ENCODE assay signal across 7 cellular contexts in genomic region chr17:67374329-67375053, GRCh38. TPM values are rescaled to one million over a fixed set of nuclear protein-coding genes. Genes with fewer than 3 reads are reported as not detected.
A peak's percentile ranks its signal among the peaks of the same experiment; 100 is the strongest.
DNase-seq lines count a peak whose midpoint lies in the region; ATAC-seq and TF ChIP-seq lines count a peak whose summit lies in the region.

No MANE protein-coding gene starts in this region.

- H2BK120ac ChIP-seq in IMR-90 (ENCODE audit: low read depth, low read length) = no peak overlapping the region

- H3K23ac ChIP-seq in IMR-90 (ENCODE audit: low read depth, low read length) = no peak overlapping the region

- H3K4me3 ChIP-seq in IMR-90 (ENCODE audit: insufficient read depth, low read depth, low read length) = no peak overlapping the region
- H3K4me3 ChIP-seq in OCI-LY1 (ENCODE audit: low read depth, low read length, poor library complexity, severe bottlenecking) = no peak overlapping the region
- no peak overlapping the region for H3K4me3 ChIP-seq in endocrine pancreas (ENCODE audit: control insufficient read depth, insufficient read depth, low read length)
- H3K4me3 ChIP-seq in mucosa of descending colon = no peak overlapping the region

- CTCF ChIA-PET in IMR-90 (lab: Yijun Ruan, JAX) = interaction anchor here (0.6 to 2.1 kb wide), 6 partner anchors 116 to 312 kb away, joined by 3 to 9 read pairs (median 3); no protein-coding TSS in a partner anchor
- CTCF ChIA-PET in activated CD8-positive, alpha-beta memory T cell treated with anti-CD3 and anti-CD28 coated beads, Interleukin-2, amount 10 ng/mL, durations not matched to agents 7 days and 5 days (lab: Charles Lee) = interaction anchor here (0.6 to 10.5 kb wide), 32 partner anchors 9 to 675 kb away, joined by 3 to 209 read pairs (median 5); partner anchors contain the start of genes NOL11 and PSMD12

- H3K4me1 Mint-ChIP-seq in activated CD8-positive, alpha-beta memory T cell treated with anti-CD3 and anti-CD28 coated beads, Interleukin-2, amount 10 ng/mL, durations not matched to agents 7 days and 5 days = peaks cover 32% of the 10 kb centered on the region

- H3F3A ChIP-seq in OCI-LY1 (ENCODE audit: insufficient read depth, low read length) = no peaks in the 10 kb centered on the region

- no peak overlapping the region for H2AK5ac ChIP-seq in IMR-90 (ENCODE audit: low read depth, low read length)

- no peaks in the 10 kb centered on the region for H3K36me3 ChIP-seq in IMR-90 (ENCODE audit: control insufficient read depth, insufficient read depth, low read length)
- no peaks in the 10 kb centered on the region for H3K36me3 ChIP-seq in OCI-LY1 (ENCODE audit: insufficient read depth, low read length)
- no peaks in the 10 kb centered on the region for H3K36me3 ChIP-seq in endocrine pancreas (ENCODE audit: control insufficient read depth, insufficient read depth, low read length)
- H3K36me3 ChIP-seq in mucosa of descending colon (ENCODE audit: low read depth) = no peaks in the 10 kb centered on the region

- no peak overlapping the region for H3K18ac ChIP-seq in IMR-90 (ENCODE audit: low read depth, low read length)

- no peak overlapping the region for H4K5ac ChIP-seq in IMR-90 (ENCODE audit: low read depth, low read length)

- H3K14ac ChIP-seq in IMR-90 (replicated peaks; ENCODE audit: low read depth, low read length) = no peak overlapping the region

- H3K4ac ChIP-seq in IMR-90 (ENCODE audit: low read depth, low read length) = 0 out of 2 replicates have a peak overlapping the region, but pooled peaks have one; percentile 15

- dilution Hi-C loops in IMR-90 (cut with HindIII; ENCODE audit: low sequenced_read_pairs, unreplicated experiment) = no loop called here

- no peak overlapping the region for H3K4me2 ChIP-seq in IMR-90 (ENCODE audit: low read depth, low read length)
- H3K4me2 ChIP-seq in OCI-LY1 (ENCODE audit: low read length) = no peak overlapping the region; the same call in 1 of the 2 replicates

- no peaks in the 10 kb centered on the region for H3K9me3 ChIP-seq in IMR-90 (ENCODE audit: control insufficient read depth, insufficient read depth, low read length)
- no peaks in the 10 kb centered on the region for H3K9me3 ChIP-seq in OCI-LY1 (ENCODE audit: low read length)
- H3K9me3 ChIP-seq in endocrine pancreas (ENCODE audit: control insufficient read depth, low read length) = no peaks in the 10 kb centered on the region
- H3K9me3 ChIP-seq in mucosa of descending colon = no peaks in the 10 kb centered on the region

- H3K4me1 ChIP-seq in IMR-90 (ENCODE audit: control insufficient read depth, insufficient read depth, low read length) (peaks cover 7% of the 10 kb centered on the region), OCI-LY1 (ENCODE audit: insufficient read depth, low read length, severe bottlenecking) (peaks cover 17% of the 10 kb centered on the region), endocrine pancreas (ENCODE audit: control insufficient read depth, insufficient read depth, low read length) (peaks cover 7% of the 10 kb centered on the region), mucosa of descending colon (ENCODE audit: low read depth) (no peaks in the 10 kb centered on the region)

- DNase-seq in IMR-90 = peak; percentile 83
- peak; percentile 94 for DNase-seq in activated CD8-positive, alpha-beta memory T cell treated with anti-CD3 and anti-CD28 coated beads, Interleukin-2, amount 10 ng/mL, durations not matched to agents 7 days and 5 days
- peak; percentile 89 to 94 (median 89) for DNase-seq in mucosa of descending colon
- peak; percentile 81 for DNase-seq in stimulated activated CD8-positive, alpha-beta memory T cell treated with anti-CD3 and anti-CD28 coated beads, Interleukin-4, amount 100 ng/mL, for 4 hours (ENCODE audit: low read depth in 2 of 2, low spot score in 1 of 2)

- intact Hi-C loops in IMR-90 (cut with micrococcal nuclease) (loop anchor here (1.0 kb wide), 1 partner anchor 315 kb away; no protein-coding TSS in a partner anchor), mucosa of descending colon (cut with DNase I, micrococcal nuclease) (loop anchor here (5.0 to 10.0 kb wide), 4 partner anchors 103 to 310 kb away; no protein-coding TSS in a partner anchor)

- H2AK9ac ChIP-seq in IMR-90 (replicated peaks; ENCODE audit: low read depth, low read length, poor library complexity) = peak overlapping the region; percentile 77

- H2BK20ac ChIP-seq in IMR-90 (ENCODE audit: low read depth, low read length) = no peak overlapping the region

- H3K27me3 ChIP-seq in IMR-90 (ENCODE audit: control insufficient read depth, insufficient read depth, low read length) (no peaks in the 10 kb centered on the region), OCI-LY1 (ENCODE audit: insufficient read depth, low read length) (peaks cover 13% of the 10 kb centered on the region; the same call in 1 of the 2 replicates), endocrine pancreas (ENCODE audit: control insufficient read depth, insufficient read depth, low read length) (no peaks in the 10 kb centered on the region)

- no peaks in the 10 kb centered on the region for H3K79me2 ChIP-seq in OCI-LY1 (ENCODE audit: insufficient read depth, low read length)

- in situ Hi-C loops in IMR-90 (cut with MboI; ENCODE audit: low sequenced_read_pairs) = loop anchor here (5.0 kb wide), 1 partner anchor 313 kb away; no protein-coding TSS in a partner anchor

- H2BK5ac ChIP-seq in IMR-90 (ENCODE audit: low read depth, low read length, poor library complexity, severe bottlenecking) = no peak overlapping the region

- H3K9me3 Mint-ChIP-seq in activated CD8-positive, alpha-beta memory T cell treated with anti-CD3 and anti-CD28 coated beads, Interleukin-2, amount 10 ng/mL, durations not matched to agents 7 days and 5 days (ENCODE audit: low read depth) = no peaks in the 10 kb centered on the region

- peak overlapping the region; percentile 27 for H3K27ac Mint-ChIP-seq in activated CD8-positive, alpha-beta memory T cell treated with anti-CD3 and anti-CD28 coated beads, Interleukin-2, amount 10 ng/mL, durations not matched to agents 7 days and 5 days

- no peaks in the 10 kb centered on the region for H3K27me3 Mint-ChIP-seq in activated CD8-positive, alpha-beta memory T cell treated with anti-CD3 and anti-CD28 coated beads, Interleukin-2, amount 10 ng/mL, durations not matched to agents 7 days and 5 days

- H4K91ac ChIP-seq in IMR-90 (ENCODE audit: insufficient read depth, low read depth, low read length) = no peak overlapping the region

- POLR2A ChIA-PET in IMR-90 (lab: Charles Lee; ENCODE audit: unreplicated experiment) = no interaction called here

- 0 out of 2 replicates have a peak, but pooled peaks have one; percentile 34 for TF ChIP-seq POLR2A in IMR-90 (IDR thresholded peaks at IDR 0.05; ENCODE audit: low read depth, low read length)

- H4K20me1 ChIP-seq in IMR-90 (ENCODE audit: insufficient read depth, low read length) = no peaks in the 10 kb centered on the region
- H4K20me1 ChIP-seq in OCI-LY1 (ENCODE audit: insufficient read depth, low read length) = no peaks in the 10 kb centered on the region

- H2BK15ac ChIP-seq in IMR-90 (ENCODE audit: low read depth, low read length) = no peak overlapping the region

- peaks cover 4 to 11% of the 10 kb centered on the region in 2 experiments for H3K79me1 ChIP-seq in IMR-90 (ENCODE audit: low read depth in 1 of 2, low read length in 2 of 2)

- 40% methylated on average over 1 of the region's 12 CpGs; no CpG with 5 or more reads in 1 of the 2 experiments for WGBS in IMR-90 (ENCODE audit: extremely low coverage in 2 of 2, insufficient read length in 1 of 2), 2 experiments

- no TSS peak for BruUV-seq in IMR-90 (replicated peaks; lab: Mats Ljungman, UMichigan)

- H4K8ac ChIP-seq in IMR-90 (ENCODE audit: low read depth in 2 of 2, low read length in 2 of 2) = no peak overlapping the region

- ATAC-seq in GM18498 (IDR thresholded peaks at IDR 0.05; ENCODE audit: unreplicated experiment) = peak; percentile 39
- peak; percentile 32 for ATAC-seq in IMR-90 (ENCODE audit: low read depth)
- ATAC-seq in activated CD8-positive, alpha-beta memory T cell treated with anti-CD3 and anti-CD28 coated beads, Interleukin-2, amount 10 ng/mL, durations not matched to agents 7 days and 5 days = peak; percentile 53
- peak; percentile 43 for ATAC-seq in mucosa of descending colon

- peaks cover 6% of the 10 kb centered on the region; the same call in 1 of the 2 replicates for H3K9me1 ChIP-seq in IMR-90 (ENCODE audit: insufficient read depth, low read length)

- no peak overlapping the region for H3K27ac ChIP-seq in IMR-90 (ENCODE audit: insufficient read depth, low read length)
- no peak overlapping the region for H3K27ac ChIP-seq in OCI-LY1 (ENCODE audit: low read depth, low read length, poor library complexity, severe bottlenecking)

- H3K36me3 Mint-ChIP-seq in activated CD8-positive, alpha-beta memory T cell treated with anti-CD3 and anti-CD28 coated beads, Interleukin-2, amount 10 ng/mL, durations not matched to agents 7 days and 5 days = peaks cover 6% of the 10 kb centered on the region

- peak; percentile 91 for TF ChIP-seq RAD21 in IMR-90 (IDR thresholded peaks at IDR 0.05; ENCODE audit: low read length)

- H3K9me2 ChIP-seq in OCI-LY1 (ENCODE audit: low read depth, low read length) = no peaks in the 10 kb centered on the region

- H3K9ac ChIP-seq in IMR-90 (ENCODE audit: low read depth, low read length) (no peak overlapping the region), OCI-LY1 (ENCODE audit: low read length) (no peak overlapping the region), endocrine pancreas (ENCODE audit: control insufficient read depth, insufficient read depth, low read length) (peak overlapping the region; percentile 33)

- peak; percentile 94 for TF ChIP-seq CTCF in IMR-90 (conservative IDR thresholded peaks at IDR 0.05; ENCODE audit: low read depth, low read length)
- TF ChIP-seq CTCF in OCI-LY1 (IDR thresholded peaks at IDR 0.05; ENCODE audit: low read length) = peak; percentile 95
- TF ChIP-seq CTCF in mucosa of descending colon (IDR thresholded peaks at IDR 0.05) = peak; percentile 68

- H2AFZ ChIP-seq in IMR-90 (replicated peaks; ENCODE audit: low read length, poor library complexity) (peak overlapping the region; percentile 88), OCI-LY1 (ENCODE audit: low read length) (no peak overlapping the region)

- no peak overlapping the region for H3K4me3 Mint-ChIP-seq in activated CD8-positive, alpha-beta memory T cell treated with anti-CD3 and anti-CD28 coated beads, Interleukin-2, amount 10 ng/mL, durations not matched to agents 7 days and 5 days

- H3K56ac ChIP-seq in IMR-90 (ENCODE audit: extremely low read depth, insufficient read depth, low read length) = no peak overlapping the region

RNA-seq across cellular contexts. Expression of gene PITPNC1, which starts 2.6 kb away (rescaled TPM):
- 4.1 and 5.0 TPM in 2 replicates for total RNA-seq in IMR-90 (2012; rRNA removed)
- polyA plus RNA-seq in IMR-90 (2012; rRNA removed) = 3.4 and 4.1 TPM in 2 replicates
- 0.93 and 2.8 TPM in 2 replicates for polyA plus RNA-seq in IMR-90 (2012; cell fraction: cytosol; rRNA removed)
- 0.82 and 2.8 TPM in 2 replicates for polyA plus RNA-seq in IMR-90 (2012; cell fraction: nucleus; rRNA removed; ENCODE audit: low replicate concordance)
- total RNA-seq in activated CD8-positive, alpha-beta memory T cell treated with anti-CD3 and anti-CD28 coated beads, Interleukin-2, amount 10 ng/mL, durations not matched to agents 7 days and 5 days = 10 to 100 TPM; 44.9 to 67.6 TPM
- total RNA-seq in mucosa of descending colon = 10 to 100 TPM; 10.7 to 11.4 (median 10.9) TPM

RNA-seq across cellular contexts. Expression of gene PSMD12, which starts 8.1 kb away (rescaled TPM):
- total RNA-seq in IMR-90 (2012; rRNA removed) = 17.9 and 48.9 TPM in 2 replicates
- 30.8 and 39.7 TPM in 2 replicates for polyA plus RNA-seq in IMR-90 (2012; rRNA removed)
- 8.4 and 11.2 TPM in 2 replicates for polyA plus RNA-seq in IMR-90 (2012; cell fraction: cytosol; rRNA removed)
- 3.8 and 14.1 TPM in 2 replicates for polyA plus RNA-seq in IMR-90 (2012; cell fraction: nucleus; rRNA removed; ENCODE audit: low replicate concordance)
- 10 to 100 TPM; 52.8 to 63.2 TPM for total RNA-seq in activated CD8-positive, alpha-beta memory T cell treated with anti-CD3 and anti-CD28 coated beads, Interleukin-2, amount 10 ng/mL, durations not matched to agents 7 days and 5 days
- 10 to 100 TPM; 33.5 to 59.8 (median 41.2) TPM for total RNA-seq in mucosa of descending colon
